ENCODE assay signal across 25 cellular contexts in the genomic region with DNA sequence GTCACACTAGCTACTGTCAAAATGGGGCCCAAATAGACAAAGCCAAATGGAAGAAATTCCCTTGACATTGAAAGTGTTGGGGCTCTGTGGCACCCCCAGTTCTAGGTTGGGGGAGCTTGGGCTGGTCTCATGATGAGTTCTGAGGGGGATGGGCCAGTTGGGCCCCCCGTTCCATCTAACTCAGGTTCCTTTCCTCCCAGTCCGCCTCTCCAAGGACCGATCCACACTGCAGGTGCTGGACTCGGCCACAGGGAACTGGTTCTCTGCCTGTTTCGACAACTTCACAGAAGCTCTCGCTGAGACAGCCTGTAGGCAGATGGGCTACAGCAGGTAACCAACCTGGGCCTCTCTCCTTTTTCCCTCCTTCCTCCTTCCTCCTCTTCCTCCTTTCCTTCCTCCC. TPM values are rescaled to one million over a fixed set of nuclear protein-coding genes. Genes with fewer than 3 reads are reported as not detected.
"Had no signal": no experiment of that assay in that cellular context is flagged by ENCODE, and none has a peak within 500 bp of the region (broad histone marks: within the 10 kb centered on the region; RNA-seq: fewer than 3 reads in every experiment).

No MANE protein-coding gene starts in this region.

- ATAC-seq: HepG2 had no signal

- FAIRE-seq: HepG2, RCC 7860 had no signal

- H3K27ac ChIP-seq: KMS-11, SJSA1, SK-N-MC had no signal

- H3K27me3 ChIP-seq: SJSA1 had no signal

- DNase-seq: IMR-90, Kasumi-1, MM.1S, NCI-H1092 treated with DMSO at 0.1 percent for 48 hours, NCI-H1436, NCI-H187, NCI-H2029, NCI-H2081 treated with DMSO at 0.1 percent for 48 hours, NCI-H2171, NCI-H226, NCI-H446, NCI-H510A, NCI-H524 treated with DMSO at 0.1 percent for 48 hours, NCI-H69, NCI-H774, Right ventricle myocardium superior, RPMI8226, SIG-M5 had no signal

- H3K4me1 ChIP-seq: SJSA1 had no signal

- H3K36me3 ChIP-seq: SJSA1 had no signal

- H3K4me3 ChIP-seq: SJSA1, SK-N-MC had no signal

- H3K4me2 ChIP-seq: KMS-11 had no signal

- H3K9ac ChIP-seq: KMS-11 had no signal

- H3K9me3 ChIP-seq: SJSA1 had no signal

RNA-seq across cellular contexts. Expression of a gene that starts 17.7 kb away (rescaled TPM):
- total RNA-seq: HepG2, HT1080, IMR-90, M059J, Right ventricle myocardium superior, SJSA1 had no signal
- polyA plus RNA-seq: HepG2, IMR-90 had no signal

RNA-seq across cellular contexts. Expression of a gene that starts 27.6 kb away (rescaled TPM):
- total RNA-seq: HepG2, HT1080, IMR-90, M059J, Right ventricle myocardium superior, SJSA1 had no signal
- polyA plus RNA-seq: IMR-90 had no signal

RNA-seq across cellular contexts. Expression of a gene that starts 48.1 kb away (rescaled TPM):
- total RNA-seq: HT1080, SJSA1 had no signal
